ENCODE assay signal across 1 cellular context in the genomic region with DNA sequence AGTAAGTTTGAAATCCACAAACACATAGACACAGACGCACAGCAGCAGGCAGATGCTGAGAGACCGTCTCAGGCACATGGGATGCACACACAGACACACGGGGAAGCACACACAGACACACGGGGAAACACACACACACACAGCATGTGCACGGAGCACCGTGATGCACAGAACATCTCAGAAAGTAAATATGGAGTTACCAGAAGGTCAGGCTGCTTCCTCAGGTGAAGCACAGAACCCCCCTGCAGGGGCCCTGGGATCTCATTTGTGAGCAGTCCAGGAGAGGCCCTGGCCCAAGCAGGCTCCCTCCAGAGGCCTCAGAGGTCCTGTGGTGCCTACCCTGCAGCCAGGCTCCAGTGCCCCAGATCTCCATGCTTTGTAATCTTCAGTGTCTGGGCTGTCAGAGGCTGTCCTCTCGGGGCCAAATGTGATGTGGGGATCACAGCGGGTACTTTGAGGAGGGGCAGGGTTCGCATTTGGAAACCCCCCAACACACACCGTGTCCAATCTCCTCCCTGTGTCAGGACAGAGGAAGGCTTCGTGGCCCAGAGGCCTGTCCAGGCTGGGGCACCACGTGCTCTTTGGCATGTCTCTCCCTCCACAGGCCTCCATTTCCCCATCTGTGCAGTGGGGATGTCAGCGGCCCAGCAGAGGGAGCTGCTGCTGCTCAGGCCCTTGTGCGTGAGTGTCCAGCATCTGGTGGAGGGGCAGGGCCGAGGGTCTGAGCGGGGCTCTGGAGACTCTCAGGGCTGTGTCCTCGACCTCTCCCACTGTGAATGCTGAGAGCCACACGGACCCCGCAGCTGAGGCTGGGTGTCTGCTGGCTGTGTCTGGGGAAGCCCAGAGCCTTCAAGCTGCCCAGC.
TF ChIP-seq lines count a peak whose summit lies in the region.

No MANE protein-coding gene starts in this region.

TF ChIP-seq in K562, 482 proteins besides CTCF, POLR2A, EP300 and RAD21 (continued from another document):
- TF ChIP-seq E2F6 (IDR thresholded peaks at IDR 0.05; ENCODE audit: borderline replicate concordance in 1 of 2, extremely low read depth in 1 of 2, insufficient read depth in 1 of 2, insufficient read length in 1 of 2, low read depth in 1 of 2, low read length in 1 of 2, poor library complexity in 1 of 2, severe bottlenecking in 1 of 2) (peak; percentile 24 to 39), SUPT5H (IDR thresholded peaks at IDR 0.05) (no peak), HDAC2 (IDR thresholded peaks at IDR 0.05) (0 out of 2 replicates have a peak, but pooled peaks have one; percentile 33), ADNP (tag; IDR thresholded peaks at IDR 0.05) (no peak), ZNF354B (CRISPR knock-in tag; IDR thresholded peaks at IDR 0.05) (no peak), USF2 (CRISPR knock-in tag; IDR thresholded peaks at IDR 0.05) (0 out of 2 replicates have a peak, but pooled peaks have one; percentile 13), L3MBTL2 (IDR thresholded peaks at IDR 0.05) (peak; percentile 50; the same call in 1 of the 2 replicates), SMC3 (conservative IDR thresholded peaks at IDR 0.05; ENCODE audit: insufficient read depth, low read depth, low read length) (0 out of 2 replicates have a peak, but pooled peaks have one; percentile 14), BMI1 (IDR thresholded peaks at IDR 0.05; ENCODE audit: low read length) (no peak), ZNF780A (CRISPR knock-in tag; IDR thresholded peaks at IDR 0.05) (no peak), PCBP2 (IDR thresholded peaks at IDR 0.05; ENCODE audit: low read depth, low read length, poor library complexity, severe bottlenecking) (no peak), NR2C1 (IDR thresholded peaks at IDR 0.05) (no peak), NR2C1 (tag; IDR thresholded peaks at IDR 0.05) (no peak), HNRNPH1 (optimal IDR thresholded peaks at IDR 0.05; ENCODE audit: low read depth, low read length) (no peak), IRF2 (CRISPR knock-in tag; IDR thresholded peaks at IDR 0.05) (no peak), MAX (CRISPR knock-in tag; IDR thresholded peaks at IDR 0.05) (peak; percentile 28; the same call in 1 of the 2 replicates), BCOR (IDR thresholded peaks at IDR 0.05) (peak; percentile 84; the same call in 1 of the 2 replicates)
- TF ChIP-seq, protein P1, sequence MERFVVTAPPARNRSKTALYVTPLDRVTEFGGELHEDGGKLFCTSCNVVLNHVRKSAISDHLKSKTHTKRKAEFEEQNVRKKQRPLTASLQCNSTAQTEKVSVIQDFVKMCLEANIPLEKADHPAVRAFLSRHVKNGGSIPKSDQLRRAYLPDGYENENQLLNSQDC (CRISPR knock-in tag; IDR thresholded peaks at IDR 0.05): no peak
- TF ChIP-seq, protein P2, sequence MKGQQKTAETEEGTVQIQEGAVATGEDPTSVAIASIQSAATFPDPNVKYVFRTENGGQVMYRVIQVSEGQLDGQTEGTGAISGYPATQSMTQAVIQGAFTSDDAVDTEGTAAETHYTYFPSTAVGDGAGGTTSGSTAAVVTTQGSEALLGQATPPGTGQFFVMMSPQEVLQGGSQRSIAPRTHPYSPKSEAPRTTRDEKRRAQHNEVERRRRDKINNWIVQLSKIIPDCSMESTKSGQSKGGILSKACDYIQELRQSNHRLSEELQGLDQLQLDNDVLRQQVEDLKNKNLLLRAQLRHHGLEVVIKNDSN (CRISPR knock-in tag; IDR thresholded peaks at IDR 0.05): peak; percentile 30; the same call in 1 of the 2 replicates
- TF ChIP-seq, protein P3, sequence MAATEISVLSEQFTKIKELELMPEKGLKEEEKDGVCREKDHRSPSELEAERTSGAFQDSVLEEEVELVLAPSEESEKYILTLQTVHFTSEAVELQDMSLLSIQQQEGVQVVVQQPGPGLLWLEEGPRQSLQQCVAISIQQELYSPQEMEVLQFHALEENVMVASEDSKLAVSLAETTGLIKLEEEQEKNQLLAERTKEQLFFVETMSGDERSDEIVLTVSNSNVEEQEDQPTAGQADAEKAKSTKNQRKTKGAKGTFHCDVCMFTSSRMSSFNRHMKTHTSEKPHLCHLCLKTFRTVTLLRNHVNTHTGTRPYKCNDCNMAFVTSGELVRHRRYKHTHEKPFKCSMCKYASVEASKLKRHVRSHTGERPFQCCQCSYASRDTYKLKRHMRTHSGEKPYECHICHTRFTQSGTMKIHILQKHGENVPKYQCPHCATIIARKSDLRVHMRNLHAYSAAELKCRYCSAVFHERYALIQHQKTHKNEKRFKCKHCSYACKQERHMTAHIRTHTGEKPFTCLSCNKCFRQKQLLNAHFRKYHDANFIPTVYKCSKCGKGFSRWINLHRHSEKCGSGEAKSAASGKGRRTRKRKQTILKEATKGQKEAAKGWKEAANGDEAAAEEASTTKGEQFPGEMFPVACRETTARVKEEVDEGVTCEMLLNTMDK (IDR thresholded peaks at IDR 0.05; ENCODE audit: borderline replicate concordance, insufficient read depth, low read depth, low read length, poor library complexity, severe bottlenecking): peak; percentile 32
